1 cellular context compared by ENCODE assay signal in genomic region chr11:79258606-79259005, GRCh38.
TF ChIP-seq lines count a peak whose summit lies in the region.

No MANE protein-coding gene starts in this region.

TF ChIP-seq in IMR-90, 13 proteins besides CTCF, POLR2A, EP300 and RAD21 (continued from another document):
- TF ChIP-seq RCOR1 (IDR thresholded peaks at IDR 0.05; ENCODE audit: insufficient replicate concordance, low read length), result no peak
- TF ChIP-seq BHLHE40 (IDR thresholded peaks at IDR 0.05; ENCODE audit: low read depth, low read length), result no peak
- TF ChIP-seq CEBPB (IDR thresholded peaks at IDR 0.05; ENCODE audit: low read depth, low read length), result no peak
- no peak for TF ChIP-seq MAFK (IDR thresholded peaks at IDR 0.05; ENCODE audit: low read depth, low read length)
- no peak for TF ChIP-seq RFX5 (IDR thresholded peaks at IDR 0.05; ENCODE audit: low read depth, low read length)
- no peak for TF ChIP-seq MAZ (IDR thresholded peaks at IDR 0.05; ENCODE audit: borderline replicate concordance, low read depth, low read length)
- TF ChIP-seq CHD1 (IDR thresholded peaks at IDR 0.05; ENCODE audit: low read depth, low read length), result no peak
- no peak for TF ChIP-seq MXI1 (IDR thresholded peaks at IDR 0.05; ENCODE audit: borderline replicate concordance, low read depth, low read length)
